ENCODE assay signal across 21 cellular contexts in genomic region chr5:156686816-156687215, GRCh38.
"Had no signal": no experiment of that assay in that cellular context is flagged by ENCODE, and none has a peak within 500 bp of the region (broad histone marks: within the 10 kb centered on the region; RNA-seq: fewer than 3 reads in every experiment).

No MANE protein-coding gene starts in this region.

- H3K4me2 ChIP-seq: neural progenitor cell had no signal

- H3K4me1 ChIP-seq: body of pancreas, tibial nerve, vagina had no signal

- H3K9me3 Mint-ChIP-seq: activated naive CD8-positive, alpha-beta T cell treated with anti-CD3 and anti-CD28 coated beads for 36 hours; activated T-helper 1 cell treated with anti-CD3 and anti-CD28 coated beads, Interleukin-12 subunit alpha, Interleukin-12 subunit beta, Interleukin-2, Interleukin-4 antibody, amounts not matched to agents 30 ng/mL and 10 ng/mL and 1 ng/mL, durations not matched to agents 14 hours and 24 hours and 36 hours; mesothelial cell of epicardium; neural progenitor cell; T-cell had no signal

- H3K4me1 Mint-ChIP-seq: T-cell had no signal

- H3K27ac ChIP-seq: body of pancreas, neural progenitor cell, ovary, skin epidermis, tibial nerve, vagina had no signal

- H3K36me3 ChIP-seq: neural progenitor cell, ovary, tibial nerve, vagina had no signal

- H3K9me3 ChIP-seq: body of pancreas, ovary, tibial nerve, vagina had no signal

- H3K4me3 ChIP-seq: body of pancreas, lung, neural progenitor cell, ovary, skin epidermis, tibial nerve, vagina had no signal

- DNase-seq: activated CD4-positive, alpha-beta T cell treated with anti-CD3 and anti-CD28 coated beads, Interleukin-2, amount 50 U/mL, for 1 hour; activated CD8-positive, alpha-beta memory T cell treated with anti-CD3 and anti-CD28 coated beads for 24 hours; activated naive CD8-positive, alpha-beta T cell treated with anti-CD3 and anti-CD28 coated beads for 36 hours; amygdala; body of pancreas; effector CD8-positive, alpha-beta T cell; foreskin melanocyte; ovary; stimulated activated CD4-positive, alpha-beta T cell treated with anti-CD3 and anti-CD28 coated beads, Interleukin-15, amount 100 ng/mL, for 24 hours; stimulated activated CD4-positive, alpha-beta T cell treated with anti-CD3 and anti-CD28 coated beads, Interleukin-4, amount 100 ng/mL, for 1 hour; stimulated activated naive CD4-positive, alpha-beta T cell; T-cell; T1000 had no signal

- H3K9ac ChIP-seq: neural progenitor cell had no signal

- H2AFZ ChIP-seq: neural progenitor cell had no signal

- H3K27me3 ChIP-seq: body of pancreas, neural progenitor cell, ovary, tibial nerve, vagina had no signal

- H3K27ac Mint-ChIP-seq: activated naive CD8-positive, alpha-beta T cell treated with anti-CD3 and anti-CD28 coated beads for 36 hours; activated T-helper 1 cell treated with anti-CD3 and anti-CD28 coated beads, Interleukin-12 subunit alpha, Interleukin-12 subunit beta, Interleukin-2, Interleukin-4 antibody, amounts not matched to agents 30 ng/mL and 10 ng/mL and 1 ng/mL, durations not matched to agents 14 hours and 24 hours and 36 hours; mesothelial cell of epicardium; neural progenitor cell; T-cell had no signal

- ATAC-seq: activated CD4-positive, CD25-positive, alpha-beta regulatory T cell treated with anti-CD3 and anti-CD28 coated beads, Interleukin-2, amount 50 U/mL, for 24 hours; body of pancreas; T-cell had no signal

- H3K36me3 Mint-ChIP-seq: activated naive CD8-positive, alpha-beta T cell treated with anti-CD3 and anti-CD28 coated beads for 36 hours; mesothelial cell of epicardium; neural progenitor cell; T-cell had no signal

- H3K4me3 Mint-ChIP-seq: activated naive CD8-positive, alpha-beta T cell treated with anti-CD3 and anti-CD28 coated beads for 36 hours; activated T-helper 1 cell treated with anti-CD3 and anti-CD28 coated beads, Interleukin-12 subunit alpha, Interleukin-12 subunit beta, Interleukin-2, Interleukin-4 antibody, amounts not matched to agents 30 ng/mL and 10 ng/mL and 1 ng/mL, durations not matched to agents 14 hours and 24 hours and 36 hours; mesothelial cell of epicardium; neural progenitor cell; T-cell had no signal
